Comparison of ENCODE assay signal across 1 cellular context in the genomic region with DNA sequence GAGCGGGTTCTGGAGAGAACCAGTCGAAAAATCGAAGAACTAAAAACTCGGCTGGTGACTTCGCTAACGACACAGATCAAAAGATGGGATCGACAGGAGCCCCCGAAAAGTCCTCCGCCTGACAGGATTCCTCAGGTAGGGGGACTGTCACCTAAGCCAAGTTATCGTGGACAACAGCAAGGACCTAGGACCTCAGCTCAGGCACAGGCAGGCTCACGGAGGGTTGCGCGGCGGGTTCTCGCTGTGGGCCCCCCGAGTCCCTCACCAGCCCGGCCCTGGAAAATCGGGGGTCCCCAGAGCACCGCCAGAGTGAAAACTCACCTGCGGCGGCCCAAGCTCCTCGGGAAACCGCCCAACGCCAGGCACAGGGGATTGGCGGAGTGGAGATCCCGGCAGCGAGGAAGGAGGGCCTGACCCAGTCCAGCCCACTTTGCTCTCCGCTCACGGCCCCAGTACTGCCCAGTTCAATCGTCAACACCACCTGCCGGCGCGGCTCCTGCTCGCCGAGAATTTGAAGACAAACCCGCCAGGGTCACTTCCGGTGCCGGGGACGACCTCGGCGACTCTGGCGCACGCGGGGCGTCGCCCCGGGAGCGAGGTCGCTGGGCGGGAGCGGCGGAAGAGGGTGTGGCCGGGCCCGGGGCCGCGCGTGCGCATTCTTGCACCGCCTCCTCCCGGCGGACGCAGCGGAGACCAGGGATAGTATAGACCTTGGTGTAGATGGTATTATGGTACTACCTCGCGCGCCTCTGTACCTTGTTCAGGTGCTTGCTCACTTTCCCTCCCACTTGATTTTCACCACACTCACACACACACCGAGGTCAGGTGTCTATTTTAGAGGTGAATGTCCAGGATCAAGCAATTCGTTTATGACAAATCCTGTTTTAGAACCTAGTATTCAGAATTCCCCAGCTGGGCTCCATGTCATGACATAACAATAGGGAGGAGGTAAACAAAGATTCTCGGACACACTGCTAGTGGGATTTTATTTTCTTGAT.
A peak's percentile ranks its signal among the peaks of the same experiment; 100 is the strongest.
TF ChIP-seq lines count a peak whose summit lies in the region.

A gene (minus strand): TSS at position 567 of the 998 bp plus-strand sequence. CDS start 10,167 bp downstream, outside the sequence.

TF ChIP-seq in K562, 482 proteins besides CTCF, POLR2A, EP300 and RAD21 (continued from another document and continues in another):
- TF ChIP-seq, protein P1, sequence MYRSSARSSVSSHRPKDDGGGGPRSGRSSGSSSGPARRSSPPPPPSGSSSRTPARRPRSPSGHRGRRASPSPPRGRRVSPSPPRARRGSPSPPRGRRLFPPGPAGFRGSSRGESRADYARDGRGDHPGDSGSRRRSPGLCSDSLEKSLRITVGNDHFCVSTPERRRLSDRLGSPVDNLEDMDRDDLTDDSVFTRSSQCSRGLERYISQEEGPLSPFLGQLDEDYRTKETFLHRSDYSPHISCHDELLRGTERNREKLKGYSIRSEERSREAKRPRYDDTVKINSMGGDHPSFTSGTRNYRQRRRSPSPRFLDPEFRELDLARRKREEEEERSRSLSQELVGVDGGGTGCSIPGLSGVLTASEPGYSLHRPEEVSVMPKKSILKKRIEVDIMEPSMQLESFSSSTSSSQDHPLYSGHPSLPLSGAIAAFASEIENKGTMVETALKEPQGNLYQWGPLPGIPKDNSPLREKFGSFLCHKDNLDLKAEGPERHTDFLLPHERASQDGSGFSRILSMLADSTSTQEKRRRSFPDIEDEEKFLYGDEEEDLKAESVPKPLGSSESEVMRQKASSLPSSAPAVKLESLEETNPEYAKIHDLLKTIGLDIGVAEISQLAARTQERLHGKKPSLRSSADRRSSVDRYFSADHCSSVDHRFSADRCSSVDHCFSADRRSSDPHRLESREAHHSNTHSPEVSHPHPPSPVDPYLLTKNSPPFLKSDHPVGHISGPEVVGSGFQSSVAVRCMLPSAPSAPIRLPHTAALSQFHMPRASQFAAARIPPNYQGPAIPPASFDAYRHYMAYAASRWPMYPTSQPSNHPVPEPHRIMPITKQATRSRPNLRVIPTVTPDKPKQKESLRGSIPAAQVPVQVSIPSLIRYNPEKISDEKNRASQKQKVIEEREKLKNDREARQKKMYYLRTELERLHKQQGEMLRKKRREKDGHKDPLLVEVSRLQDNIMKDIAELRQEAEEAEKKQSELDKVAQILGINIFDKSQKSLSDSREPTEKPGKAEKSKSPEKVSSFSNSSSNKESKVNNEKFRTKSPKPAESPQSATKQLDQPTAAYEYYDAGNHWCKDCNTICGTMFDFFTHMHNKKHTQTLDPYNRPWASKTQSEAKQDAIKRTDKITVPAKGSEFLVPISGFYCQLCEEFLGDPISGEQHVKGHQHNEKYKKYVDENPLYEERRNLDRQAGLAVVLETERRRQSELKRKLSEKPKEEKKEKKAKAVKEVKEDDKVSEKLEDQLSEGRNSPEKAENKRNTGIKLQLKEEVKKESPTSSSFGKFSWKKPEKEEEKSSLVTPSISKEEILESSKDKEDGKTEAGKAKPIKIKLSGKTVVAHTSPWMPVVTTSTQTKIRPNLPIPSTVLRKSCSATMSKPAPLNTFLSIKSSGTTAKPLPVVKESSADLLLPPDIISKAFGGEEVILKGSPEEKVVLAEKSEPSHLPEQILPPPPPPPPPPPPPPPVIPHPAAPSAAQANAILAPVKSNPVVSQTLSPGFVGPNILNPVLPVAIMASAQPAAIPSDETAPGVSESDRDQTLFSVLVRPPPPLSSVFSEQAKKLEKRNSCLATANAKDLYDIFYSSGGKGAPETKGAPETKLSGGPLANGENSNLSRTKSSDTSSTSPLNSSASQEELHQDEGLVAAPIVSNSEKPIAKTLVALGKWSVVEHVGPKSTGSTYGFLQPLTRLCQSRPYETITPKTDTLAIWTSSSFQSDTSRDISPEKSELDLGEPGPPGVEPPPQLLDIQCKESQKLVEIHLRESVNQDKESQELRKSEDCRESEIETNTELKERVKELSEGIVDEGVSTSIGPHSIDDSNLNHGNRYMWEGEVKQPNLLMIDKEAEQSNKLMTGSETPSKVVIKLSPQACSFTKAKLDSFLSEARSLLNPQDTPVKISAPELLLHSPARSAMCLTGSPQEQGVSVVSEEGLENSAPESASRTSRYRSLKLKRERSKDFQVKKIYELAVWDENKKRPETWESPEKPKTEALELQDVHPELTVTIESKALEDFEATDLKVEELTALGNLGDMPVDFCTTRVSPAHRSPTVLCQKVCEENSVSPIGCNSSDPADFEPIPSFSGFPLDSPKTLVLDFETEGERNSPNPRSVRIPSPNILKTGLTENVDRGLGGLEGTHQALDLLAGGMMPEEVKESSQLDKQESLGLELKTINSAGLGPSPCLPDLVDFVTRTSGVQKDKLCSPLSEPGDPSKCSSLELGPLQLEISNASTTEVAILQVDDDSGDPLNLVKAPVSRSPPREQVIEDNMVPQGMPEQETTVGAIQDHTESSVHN (IDR thresholded peaks at IDR 0.05; ENCODE audit: borderline replicate concordance in 1 of 2, low read depth in 1 of 2), result no peak
- TF ChIP-seq, protein P2, sequence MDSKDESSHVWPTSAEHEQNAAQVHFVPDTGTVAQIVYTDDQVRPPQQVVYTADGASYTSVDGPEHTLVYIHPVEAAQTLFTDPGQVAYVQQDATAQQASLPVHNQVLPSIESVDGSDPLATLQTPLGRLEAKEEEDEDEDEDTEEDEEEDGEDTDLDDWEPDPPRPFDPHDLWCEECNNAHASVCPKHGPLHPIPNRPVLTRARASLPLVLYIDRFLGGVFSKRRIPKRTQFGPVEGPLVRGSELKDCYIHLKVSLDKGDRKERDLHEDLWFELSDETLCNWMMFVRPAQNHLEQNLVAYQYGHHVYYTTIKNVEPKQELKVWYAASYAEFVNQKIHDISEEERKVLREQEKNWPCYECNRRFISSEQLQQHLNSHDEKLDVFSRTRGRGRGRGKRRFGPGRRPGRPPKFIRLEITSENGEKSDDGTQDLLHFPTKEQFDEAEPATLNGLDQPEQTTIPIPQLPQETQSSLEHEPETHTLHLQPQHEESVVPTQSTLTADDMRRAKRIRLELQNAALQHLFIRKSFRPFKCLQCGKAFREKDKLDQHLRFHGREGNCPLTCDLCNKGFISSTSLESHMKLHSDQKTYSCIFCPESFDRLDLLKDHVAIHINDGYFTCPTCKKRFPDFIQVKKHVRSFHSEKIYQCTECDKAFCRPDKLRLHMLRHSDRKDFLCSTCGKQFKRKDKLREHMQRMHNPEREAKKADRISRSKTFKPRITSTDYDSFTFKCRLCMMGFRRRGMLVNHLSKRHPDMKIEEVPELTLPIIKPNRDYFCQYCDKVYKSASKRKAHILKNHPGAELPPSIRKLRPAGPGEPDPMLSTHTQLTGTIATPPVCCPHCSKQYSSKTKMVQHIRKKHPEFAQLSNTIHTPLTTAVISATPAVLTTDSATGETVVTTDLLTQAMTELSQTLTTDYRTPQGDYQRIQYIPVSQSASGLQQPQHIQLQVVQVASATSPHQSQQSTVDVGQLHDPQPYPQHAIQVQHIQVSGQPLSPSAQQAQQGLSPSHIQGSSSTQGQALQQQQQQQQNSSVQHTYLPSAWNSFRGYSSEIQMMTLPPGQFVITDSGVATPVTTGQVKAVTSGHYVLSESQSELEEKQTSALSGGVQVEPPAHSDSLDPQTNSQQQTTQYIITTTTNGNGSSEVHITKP (IDR thresholded peaks at IDR 0.05; ENCODE audit: partially characterized antibody), result no peak
- TF ChIP-seq NUFIP1 (IDR thresholded peaks at IDR 0.05; ENCODE audit: partially characterized antibody), result peak; percentile 5
- TF ChIP-seq MTA1 (IDR thresholded peaks at IDR 0.05; ENCODE audit: borderline replicate concordance), result no peak
- no peak for TF ChIP-seq TGIF2 (CRISPR knock-in tag; IDR thresholded peaks at IDR 0.05)
- TF ChIP-seq CCAR2 (IDR thresholded peaks at IDR 0.05; ENCODE audit: low read depth, low read length), result no peak
- TF ChIP-seq SMARCA4 (IDR thresholded peaks at IDR 0.05), result no peak; the same call in none of the 2 replicates
- TF ChIP-seq, protein P3, sequence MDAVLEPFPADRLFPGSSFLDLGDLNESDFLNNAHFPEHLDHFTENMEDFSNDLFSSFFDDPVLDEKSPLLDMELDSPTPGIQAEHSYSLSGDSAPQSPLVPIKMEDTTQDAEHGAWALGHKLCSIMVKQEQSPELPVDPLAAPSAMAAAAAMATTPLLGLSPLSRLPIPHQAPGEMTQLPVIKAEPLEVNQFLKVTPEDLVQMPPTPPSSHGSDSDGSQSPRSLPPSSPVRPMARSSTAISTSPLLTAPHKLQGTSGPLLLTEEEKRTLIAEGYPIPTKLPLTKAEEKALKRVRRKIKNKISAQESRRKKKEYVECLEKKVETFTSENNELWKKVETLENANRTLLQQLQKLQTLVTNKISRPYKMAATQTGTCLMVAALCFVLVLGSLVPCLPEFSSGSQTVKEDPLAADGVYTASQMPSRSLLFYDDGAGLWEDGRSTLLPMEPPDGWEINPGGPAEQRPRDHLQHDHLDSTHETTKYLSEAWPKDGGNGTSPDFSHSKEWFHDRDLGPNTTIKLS (IDR thresholded peaks at IDR 0.05; ENCODE audit: borderline replicate concordance, low read depth), result peak; percentile 77; the same call in 1 of the 2 replicates
- TF ChIP-seq RFX1 (IDR thresholded peaks at IDR 0.05), result peak; percentile 37; the same call in 1 of the 2 replicates
- TF ChIP-seq, protein P4, sequence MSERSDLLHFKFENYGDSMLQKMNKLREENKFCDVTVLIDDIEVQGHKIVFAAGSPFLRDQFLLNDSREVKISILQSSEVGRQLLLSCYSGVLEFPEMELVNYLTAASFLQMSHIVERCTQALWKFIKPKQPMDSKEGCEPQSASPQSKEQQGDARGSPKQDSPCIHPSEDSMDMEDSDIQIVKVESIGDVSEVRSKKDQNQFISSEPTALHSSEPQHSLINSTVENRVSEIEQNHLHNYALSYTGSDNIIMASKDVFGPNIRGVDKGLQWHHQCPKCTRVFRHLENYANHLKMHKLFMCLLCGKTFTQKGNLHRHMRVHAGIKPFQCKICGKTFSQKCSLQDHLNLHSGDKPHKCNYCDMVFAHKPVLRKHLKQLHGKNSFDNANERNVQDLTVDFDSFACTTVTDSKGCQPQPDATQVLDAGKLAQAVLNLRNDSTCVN (CRISPR knock-in tag; IDR thresholded peaks at IDR 0.05), result peak; percentile 73; the same call in 1 of the 2 replicates
- TF ChIP-seq MAZ (CRISPR knock-in tag; conservative IDR thresholded peaks at IDR 0.05 in 1 of 2, IDR thresholded peaks at IDR 0.05 in 1 of 2), result peak; percentile 83 to 96; a peak in 3 of 4 replicates
- TF ChIP-seq STAT5A (IDR thresholded peaks at IDR 0.05; ENCODE audit: borderline replicate concordance, low read length), result no peak
- peak; percentile 41; the same call in 1 of the 2 replicates for TF ChIP-seq E2F3 (CRISPR knock-in tag; IDR thresholded peaks at IDR 0.05)
- TF ChIP-seq, protein P5, sequence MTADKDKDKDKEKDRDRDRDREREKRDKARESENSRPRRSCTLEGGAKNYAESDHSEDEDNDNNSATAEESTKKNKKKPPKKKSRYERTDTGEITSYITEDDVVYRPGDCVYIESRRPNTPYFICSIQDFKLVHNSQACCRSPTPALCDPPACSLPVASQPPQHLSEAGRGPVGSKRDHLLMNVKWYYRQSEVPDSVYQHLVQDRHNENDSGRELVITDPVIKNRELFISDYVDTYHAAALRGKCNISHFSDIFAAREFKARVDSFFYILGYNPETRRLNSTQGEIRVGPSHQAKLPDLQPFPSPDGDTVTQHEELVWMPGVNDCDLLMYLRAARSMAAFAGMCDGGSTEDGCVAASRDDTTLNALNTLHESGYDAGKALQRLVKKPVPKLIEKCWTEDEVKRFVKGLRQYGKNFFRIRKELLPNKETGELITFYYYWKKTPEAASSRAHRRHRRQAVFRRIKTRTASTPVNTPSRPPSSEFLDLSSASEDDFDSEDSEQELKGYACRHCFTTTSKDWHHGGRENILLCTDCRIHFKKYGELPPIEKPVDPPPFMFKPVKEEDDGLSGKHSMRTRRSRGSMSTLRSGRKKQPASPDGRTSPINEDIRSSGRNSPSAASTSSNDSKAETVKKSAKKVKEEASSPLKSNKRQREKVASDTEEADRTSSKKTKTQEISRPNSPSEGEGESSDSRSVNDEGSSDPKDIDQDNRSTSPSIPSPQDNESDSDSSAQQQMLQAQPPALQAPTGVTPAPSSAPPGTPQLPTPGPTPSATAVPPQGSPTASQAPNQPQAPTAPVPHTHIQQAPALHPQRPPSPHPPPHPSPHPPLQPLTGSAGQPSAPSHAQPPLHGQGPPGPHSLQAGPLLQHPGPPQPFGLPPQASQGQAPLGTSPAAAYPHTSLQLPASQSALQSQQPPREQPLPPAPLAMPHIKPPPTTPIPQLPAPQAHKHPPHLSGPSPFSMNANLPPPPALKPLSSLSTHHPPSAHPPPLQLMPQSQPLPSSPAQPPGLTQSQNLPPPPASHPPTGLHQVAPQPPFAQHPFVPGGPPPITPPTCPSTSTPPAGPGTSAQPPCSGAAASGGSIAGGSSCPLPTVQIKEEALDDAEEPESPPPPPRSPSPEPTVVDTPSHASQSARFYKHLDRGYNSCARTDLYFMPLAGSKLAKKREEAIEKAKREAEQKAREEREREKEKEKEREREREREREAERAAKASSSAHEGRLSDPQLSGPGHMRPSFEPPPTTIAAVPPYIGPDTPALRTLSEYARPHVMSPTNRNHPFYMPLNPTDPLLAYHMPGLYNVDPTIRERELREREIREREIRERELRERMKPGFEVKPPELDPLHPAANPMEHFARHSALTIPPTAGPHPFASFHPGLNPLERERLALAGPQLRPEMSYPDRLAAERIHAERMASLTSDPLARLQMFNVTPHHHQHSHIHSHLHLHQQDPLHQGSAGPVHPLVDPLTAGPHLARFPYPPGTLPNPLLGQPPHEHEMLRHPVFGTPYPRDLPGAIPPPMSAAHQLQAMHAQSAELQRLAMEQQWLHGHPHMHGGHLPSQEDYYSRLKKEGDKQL (CRISPR knock-in tag; IDR thresholded peaks at IDR 0.05; ENCODE audit: borderline replicate concordance), result no peak
- TF ChIP-seq PHTF2 (CRISPR knock-in tag; IDR thresholded peaks at IDR 0.05), result no peak
- TF ChIP-seq NFE2L1 (tag; IDR thresholded peaks at IDR 0.05; ENCODE audit: borderline replicate concordance, low read depth), result no peak
- no peak for TF ChIP-seq XRCC3 (IDR thresholded peaks at IDR 0.05)
- no peak for TF ChIP-seq ZNF41 (CRISPR knock-in tag; conservative IDR thresholded peaks at IDR 0.05)
- TF ChIP-seq, protein P6, sequence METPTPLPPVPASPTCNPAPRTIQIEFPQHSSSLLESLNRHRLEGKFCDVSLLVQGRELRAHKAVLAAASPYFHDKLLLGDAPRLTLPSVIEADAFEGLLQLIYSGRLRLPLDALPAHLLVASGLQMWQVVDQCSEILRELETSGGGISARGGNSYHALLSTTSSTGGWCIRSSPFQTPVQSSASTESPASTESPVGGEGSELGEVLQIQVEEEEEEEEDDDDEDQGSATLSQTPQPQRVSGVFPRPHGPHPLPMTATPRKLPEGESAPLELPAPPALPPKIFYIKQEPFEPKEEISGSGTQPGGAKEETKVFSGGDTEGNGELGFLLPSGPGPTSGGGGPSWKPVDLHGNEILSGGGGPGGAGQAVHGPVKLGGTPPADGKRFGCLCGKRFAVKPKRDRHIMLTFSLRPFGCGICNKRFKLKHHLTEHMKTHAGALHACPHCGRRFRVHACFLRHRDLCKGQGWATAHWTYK (CRISPR knock-in tag; IDR thresholded peaks at IDR 0.05), result peak; percentile 78
- TF ChIP-seq NR1H2 (CRISPR knock-in tag; IDR thresholded peaks at IDR 0.05), result no peak; the same call in 1 of the 2 replicates
- TF ChIP-seq TAF1 (IDR thresholded peaks at IDR 0.05; ENCODE audit: control insufficient read depth, extremely low read depth, insufficient read depth, low read length, severe bottlenecking), result peak; percentile 93
- no peak for TF ChIP-seq ZNF551 (CRISPR knock-in tag; IDR thresholded peaks at IDR 0.05)
- TF ChIP-seq, protein P7, sequence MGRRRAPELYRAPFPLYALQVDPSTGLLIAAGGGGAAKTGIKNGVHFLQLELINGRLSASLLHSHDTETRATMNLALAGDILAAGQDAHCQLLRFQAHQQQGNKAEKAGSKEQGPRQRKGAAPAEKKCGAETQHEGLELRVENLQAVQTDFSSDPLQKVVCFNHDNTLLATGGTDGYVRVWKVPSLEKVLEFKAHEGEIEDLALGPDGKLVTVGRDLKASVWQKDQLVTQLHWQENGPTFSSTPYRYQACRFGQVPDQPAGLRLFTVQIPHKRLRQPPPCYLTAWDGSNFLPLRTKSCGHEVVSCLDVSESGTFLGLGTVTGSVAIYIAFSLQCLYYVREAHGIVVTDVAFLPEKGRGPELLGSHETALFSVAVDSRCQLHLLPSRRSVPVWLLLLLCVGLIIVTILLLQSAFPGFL (CRISPR knock-in tag; IDR thresholded peaks at IDR 0.05), result peak; percentile 97; the same call in 1 of the 2 replicates
- no peak for TF ChIP-seq ZNF121 (CRISPR knock-in tag; conservative IDR thresholded peaks at IDR 0.05)
- TF ChIP-seq RBM22 (IDR thresholded peaks at IDR 0.05; ENCODE audit: low read depth, low read length, poor library complexity, severe bottlenecking), result peak; percentile 71
